ENCODE assay signal across 1 cellular context in genomic region chr16:30534368-30535105, GRCh38.
A peak's percentile ranks its signal among the peaks of the same experiment; 100 is the strongest.
TF ChIP-seq lines count a peak whose summit lies in the region.

Gene ZNF747 (minus strand): TSS chr16:30534858. CDS start chr16:30534679, 179 bp downstream.

TF ChIP-seq in H1, 55 proteins besides CTCF, POLR2A, EP300 and RAD21 (continued from another document):
- no peak for TF ChIP-seq ATF2 (IDR thresholded peaks at IDR 0.05; ENCODE audit: low read length)
- peak; percentile 61 for TF ChIP-seq KDM4A (IDR thresholded peaks at IDR 0.05; ENCODE audit: low read depth, low read length, severe bottlenecking)
- no peak for TF ChIP-seq ATF3 (IDR thresholded peaks at IDR 0.05; ENCODE audit: insufficient read depth, low read depth, low read length)
- TF ChIP-seq TBP (IDR thresholded peaks at IDR 0.05; ENCODE audit: low read depth, low read length), result peak; percentile 69; the same call in 1 of the 2 replicates
- TF ChIP-seq HDAC6 (IDR thresholded peaks at IDR 0.05; ENCODE audit: low read depth, low read length), result no peak
- TF ChIP-seq PHF8 (conservative IDR thresholded peaks at IDR 0.05; ENCODE audit: low read depth, low read length), result peak; percentile 42; the same call in 1 of the 2 replicates
- no peak for TF ChIP-seq EZH2 (IDR thresholded peaks at IDR 0.05; ENCODE audit: low read depth, low read length, severe bottlenecking)
- no peak for TF ChIP-seq HDAC2 (IDR thresholded peaks at IDR 0.05; ENCODE audit: borderline replicate concordance in 1 of 2, low read depth in 2 of 2, low read length in 2 of 2)
- peak; percentile 80 for TF ChIP-seq NRF1 (IDR thresholded peaks at IDR 0.05; ENCODE audit: low read depth, low read length)
- no peak for TF ChIP-seq TAF7 (optimal IDR thresholded peaks at IDR 0.05; ENCODE audit: borderline replicate concordance, low read depth, low read length)
- TF ChIP-seq E2F6 (IDR thresholded peaks at IDR 0.05), result no peak; the same call in 1 of the 2 replicates
- no peak for TF ChIP-seq SAP30 (IDR thresholded peaks at IDR 0.05; ENCODE audit: insufficient read depth, insufficient replicate concordance, low read length)
- peak; percentile 85 for TF ChIP-seq CREB1 (IDR thresholded peaks at IDR 0.05)
- TF ChIP-seq JUND (IDR thresholded peaks at IDR 0.05; ENCODE audit: low read length), result no peak
- no peak for TF ChIP-seq CBX8 (IDR thresholded peaks at IDR 0.05; ENCODE audit: borderline replicate concordance, low read depth, low read length)
- TF ChIP-seq KDM5A (IDR thresholded peaks at IDR 0.05; ENCODE audit: low read length), result no peak
- 0 out of 2 replicates have a peak, but pooled peaks have one; percentile 24 for TF ChIP-seq SP4 (IDR thresholded peaks at IDR 0.05; ENCODE audit: low read length)
- TF ChIP-seq RFX5 (IDR thresholded peaks at IDR 0.05; ENCODE audit: borderline replicate concordance, low read depth, low read length), result no peak
- no peak for TF ChIP-seq SP1 (IDR thresholded peaks at IDR 0.05; ENCODE audit: low read depth, low read length)
- no peak for TF ChIP-seq CHD1 (IDR thresholded peaks at IDR 0.05; ENCODE audit: low read depth, low read length)
- peak; percentile 73 to 89; a peak in 2 of 4 replicates for TF ChIP-seq SIN3A (conservative IDR thresholded peaks at IDR 0.05 in 1 of 2, IDR thresholded peaks at IDR 0.05 in 1 of 2; ENCODE audit: low read depth in 1 of 2, low read length in 2 of 2)
- no peak for TF ChIP-seq SP2 (IDR thresholded peaks at IDR 0.05; ENCODE audit: low read length)
- TF ChIP-seq EGR1 (IDR thresholded peaks at IDR 0.05; ENCODE audit: borderline replicate concordance, low read depth, low read length), result no peak; the same call in 1 of the 2 replicates
- TF ChIP-seq RBBP5 (IDR thresholded peaks at IDR 0.05; ENCODE audit: borderline replicate concordance, low read depth, low read length), result peak; percentile 32; the same call in 1 of the 2 replicates
- TF ChIP-seq BCL11A (IDR thresholded peaks at IDR 0.05; ENCODE audit: low read depth in 2 of 2, low read length in 2 of 2), result no peak
- no peak for TF ChIP-seq CEBPB (IDR thresholded peaks at IDR 0.05; ENCODE audit: low read depth, low read length)
- TF ChIP-seq SUZ12 (IDR thresholded peaks at IDR 0.05; ENCODE audit: low read length), result no peak
- peak; percentile 100 for TF ChIP-seq YY1 (IDR thresholded peaks at IDR 0.05; ENCODE audit: low read depth, low read length)
- TF ChIP-seq TAF1 (IDR thresholded peaks at IDR 0.05; ENCODE audit: low read depth, low read length), result peak; percentile 59
- TF ChIP-seq CHD2 (IDR thresholded peaks at IDR 0.05; ENCODE audit: low read length), result peak; percentile 54; the same call in 1 of the 2 replicates
- no peak for TF ChIP-seq MAFK (IDR thresholded peaks at IDR 0.05; ENCODE audit: low read depth, low read length)
- TF ChIP-seq RXRA (IDR thresholded peaks at IDR 0.05; ENCODE audit: insufficient read depth, low read depth, low read length), result no peak
- no peak for TF ChIP-seq KDM1A (IDR thresholded peaks at IDR 0.05; ENCODE audit: borderline replicate concordance, low read length)
- TF ChIP-seq JUN (IDR thresholded peaks at IDR 0.05; ENCODE audit: low read depth, low read length), result no peak
- no peak for TF ChIP-seq CBX5 (IDR thresholded peaks at IDR 0.05; ENCODE audit: low read depth, low read length)
- no peak for TF ChIP-seq POU5F1 (IDR thresholded peaks at IDR 0.05; ENCODE audit: low read depth, low read length)
- TF ChIP-seq GTF2F1 (IDR thresholded peaks at IDR 0.05; ENCODE audit: borderline replicate concordance, low read depth, low read length), result no peak
- TF ChIP-seq GABPA (IDR thresholded peaks at IDR 0.05; ENCODE audit: borderline replicate concordance, insufficient read depth, low read length), result no peak
- TF ChIP-seq FOSL1 (IDR thresholded peaks at IDR 0.05; ENCODE audit: insufficient read depth, low read depth, low read length), result no peak
- peak; percentile 40; the same call in 1 of the 2 replicates for TF ChIP-seq SRF (IDR thresholded peaks at IDR 0.05; ENCODE audit: low read depth, low read length)
- TF ChIP-seq SIRT6 (IDR thresholded peaks at IDR 0.05; ENCODE audit: low read length), result no peak
- no peak for TF ChIP-seq BRCA1 (IDR thresholded peaks at IDR 0.05; ENCODE audit: low read depth, low read length)
- TF ChIP-seq NANOG (IDR thresholded peaks at IDR 0.05; ENCODE audit: insufficient read depth, low read depth, low read length, poor library complexity, severe bottlenecking), result no peak
- no peak for TF ChIP-seq USF2 (IDR thresholded peaks at IDR 0.05; ENCODE audit: low read length)
- TF ChIP-seq TEAD4 (IDR thresholded peaks at IDR 0.05; ENCODE audit: low read depth, low read length), result no peak
- TF ChIP-seq TCF12 (IDR thresholded peaks at IDR 0.05; ENCODE audit: low read depth, low read length), result no peak
- TF ChIP-seq BACH1 (IDR thresholded peaks at IDR 0.05; ENCODE audit: low read length), result no peak
- TF ChIP-seq MAX (IDR thresholded peaks at IDR 0.05), result peak; percentile 69
- TF ChIP-seq CHD7 (IDR thresholded peaks at IDR 0.05; ENCODE audit: insufficient replicate concordance, low read length), result no peak
- TF ChIP-seq POLR2AphosphoS5 (IDR thresholded peaks at IDR 0.05; ENCODE audit: low read depth, low read length), result peak; percentile 34; the same call in 1 of the 2 replicates
- no peak for TF ChIP-seq CTBP2 (IDR thresholded peaks at IDR 0.05; ENCODE audit: borderline replicate concordance, insufficient read depth, insufficient read length, low read length)
